Comparison of ENCODE assay signal across 1 cellular context in genomic region chr10:13960603-13961002, GRCh38.
TF ChIP-seq lines count a peak whose summit lies in the region.

No MANE protein-coding gene starts in this region.

TF ChIP-seq in SK-N-SH, 30 proteins besides CTCF, POLR2A, EP300 and RAD21 (continued from another document):
- TF ChIP-seq USF1 (IDR thresholded peaks at IDR 0.05; ENCODE audit: borderline replicate concordance, low read depth): peak; percentile 82
